11 cellular contexts compared by ENCODE assay signal in genomic region chr15:58876306-58876705, GRCh38.
"Had no signal": no experiment of that assay in that cellular context is flagged by ENCODE, and none has a peak within 500 bp of the region (broad histone marks: within the 10 kb centered on the region; RNA-seq: fewer than 3 reads in every experiment).

No MANE protein-coding gene starts in this region.

- H3K27ac Mint-ChIP-seq: activated CD4-positive, alpha-beta T cell treated with anti-CD3 and anti-CD28 coated beads, Interleukin-2, amount 10 ng/mL, durations not matched to agents 24 days and 14 days; activated CD8-positive, alpha-beta T cell treated with anti-CD3 and anti-CD28 coated beads, Interleukin-2, amount 10 ng/mL, durations not matched to agents 7 days and 5 days had no signal

- DNase-seq: activated CD4-positive, alpha-beta T cell treated with anti-CD3 and anti-CD28 coated beads, Interleukin-2, amount 10 ng/mL, durations not matched to agents 24 days and 14 days; activated CD8-positive, alpha-beta memory T cell treated with anti-CD3 and anti-CD28 coated beads, Interleukin-2, amount 50 U/mL, for 4 hours; activated CD8-positive, alpha-beta T cell treated with anti-CD3 and anti-CD28 coated beads, Interleukin-2, amount 10 ng/mL, durations not matched to agents 7 days and 5 days; activated gamma-delta T cell treated with Interleukin-2 at 50 U/mL for 16 hours; left colon; nucleus accumbens; stimulated activated CD4-positive, alpha-beta T cell treated with anti-CD3 and anti-CD28 coated beads, Interleukin-4, amount 100 ng/mL, for 24 hours; stimulated activated naive CD4-positive, alpha-beta T cell treated with Interleukin-2 at 50 U/mL for 16 hours; T-helper 2 cell; transverse colon had no signal

- ATAC-seq: activated CD8-positive, alpha-beta T cell treated with anti-CD3 and anti-CD28 coated beads, Interleukin-2, amount 10 ng/mL, durations not matched to agents 7 days and 5 days; left colon had no signal

- H3K27ac ChIP-seq: transverse colon had no signal

- H3K4me3 Mint-ChIP-seq: activated CD4-positive, alpha-beta T cell treated with anti-CD3 and anti-CD28 coated beads, Interleukin-2, amount 10 ng/mL, durations not matched to agents 24 days and 14 days; activated CD8-positive, alpha-beta T cell treated with anti-CD3 and anti-CD28 coated beads, Interleukin-2, amount 10 ng/mL, durations not matched to agents 7 days and 5 days had no signal

- H3K4me1 Mint-ChIP-seq: activated CD4-positive, alpha-beta T cell treated with anti-CD3 and anti-CD28 coated beads, Interleukin-2, amount 10 ng/mL, durations not matched to agents 24 days and 14 days had no signal

- H3K4me3 ChIP-seq: lung, transverse colon had no signal

- H3K4me1 ChIP-seq: transverse colon had no signal

- H3K27me3 ChIP-seq: transverse colon had no signal

- H3K27me3 Mint-ChIP-seq: activated CD4-positive, alpha-beta T cell treated with anti-CD3 and anti-CD28 coated beads, Interleukin-2, amount 10 ng/mL, durations not matched to agents 24 days and 14 days had no signal

- H3K9me3 Mint-ChIP-seq: activated CD4-positive, alpha-beta T cell treated with anti-CD3 and anti-CD28 coated beads, Interleukin-2, amount 10 ng/mL, durations not matched to agents 24 days and 14 days had no signal

- H3K9me3 ChIP-seq: transverse colon had no signal
